8 cellular contexts compared by ENCODE assay signal in genomic region chr16:1984347-1985225, GRCh38. TPM values are rescaled to one million over a fixed set of nuclear protein-coding genes. Genes with fewer than 3 reads are reported as not detected.
DNase-seq lines count a peak whose midpoint lies in the region; TF ChIP-seq lines count a peak whose summit lies in the region.

No MANE protein-coding gene starts in this region.

- H3K27me3 Mint-ChIP-seq in HFFc6 (ENCODE audit: insufficient read depth) (peaks cover 14% of the 10 kb centered on the region), glutamatergic neuron (ENCODE audit: unreplicated experiment) (peaks cover 16% of the 10 kb centered on the region)

- H3K4me1 Mint-ChIP-seq in HFFc6 (ENCODE audit: low read depth) (peaks cover 16% of the 10 kb centered on the region), glutamatergic neuron (ENCODE audit: low read depth, unreplicated experiment) (peaks cover 21% of the 10 kb centered on the region)

- H3K4me1 ChIP-seq in ES-I3 (ENCODE audit: insufficient read depth, low read length) (peaks cover 15% of the 10 kb centered on the region), sigmoid colon (peaks cover 0 to 31% (median 20%) of the 10 kb centered on the region in 4 donors)

- intact Hi-C loops in sigmoid colon (cut with DNase I) = no loop called here

- no peaks in the 10 kb centered on the region for H3K9me3 Mint-ChIP-seq in HFFc6
- H3K9me3 Mint-ChIP-seq in glutamatergic neuron (ENCODE audit: unreplicated experiment) = peaks cover 7% of the 10 kb centered on the region

- peak overlapping the region; percentile 82 for H3K4me3 ChIP-seq in WERI-Rb-1 (ENCODE audit: low read depth, low read length)
- peak overlapping the region; percentile 49 to 95 (median 80) for H3K4me3 ChIP-seq in sigmoid colon

- H3K27me3 ChIP-seq in WERI-Rb-1 (ENCODE audit: insufficient read depth, low read depth, severe bottlenecking) = no peaks in the 10 kb centered on the region
- peaks cover 28 to 50% (median 40%) of the 10 kb centered on the region in 3 donors for H3K27me3 ChIP-seq in sigmoid colon

- H3K27ac Mint-ChIP-seq in HFFc6 = peak overlapping the region; percentile 68
- peak overlapping the region; percentile 78 for H3K27ac Mint-ChIP-seq in glutamatergic neuron (ENCODE audit: unreplicated experiment)

- H3K36me3 ChIP-seq in ES-I3 (ENCODE audit: insufficient read depth, low read length) (peaks cover 3% of the 10 kb centered on the region; the same call in 1 of the 2 replicates), WERI-Rb-1 (peaks cover 30% of the 10 kb centered on the region), sigmoid colon (peaks cover 6 to 17% (median 10%) of the 10 kb centered on the region in 4 donors)

- H3K9ac ChIP-seq in ES-I3 (ENCODE audit: low read depth, low read length) = peak overlapping the region; percentile 66

- H3K4me3 Mint-ChIP-seq in HFFc6 (peak overlapping the region; percentile 92), glutamatergic neuron (ENCODE audit: unreplicated experiment) (peak overlapping the region; percentile 85)

- H3K9me3 ChIP-seq in ES-I3 (ENCODE audit: control insufficient read depth, insufficient read depth, low read length) (no peaks in the 10 kb centered on the region), WERI-Rb-1 (ENCODE audit: severe bottlenecking) (no peaks in the 10 kb centered on the region), sigmoid colon (no peaks in the 10 kb centered on the region)

- H3K36me3 Mint-ChIP-seq in HFFc6 (ENCODE audit: low read depth) (0 out of 2 replicates have a peak, but pooled peaks cover 5% of the 10 kb centered on the region), glutamatergic neuron (ENCODE audit: unreplicated experiment) (no peaks in the 10 kb centered on the region)

- TF ChIP-seq POLR2A in sigmoid colon (IDR thresholded peaks at IDR 0.05) = no peak

- DNase-seq in HFFc6 (no peak), WERI-Rb-1 (peak; percentile 32), glutamatergic neuron (no peak), sigmoid colon (no peak), SHP77 treated with DMSO at 0.1 percent for 48 hours (lab: John Stamatoyannopoulos, UW) (no peak), iPS-NIHi11 (ENCODE audit: low spot score) (no peak), DMS153 (lab: John Stamatoyannopoulos, UW) (no peak)

- TF ChIP-seq EP300 in sigmoid colon (IDR thresholded peaks at IDR 0.05) = no peak

- no peak for TF ChIP-seq CTCF in HFFc6 (IDR thresholded peaks at IDR 0.05)
- TF ChIP-seq CTCF in WERI-Rb-1 (IDR thresholded peaks at IDR 0.05; ENCODE audit: low read depth, low read length) = no peak
- no peak for TF ChIP-seq CTCF in glutamatergic neuron (IDR thresholded peaks at IDR 0.05; ENCODE audit: partially characterized antibody, unreplicated experiment)
- TF ChIP-seq CTCF in sigmoid colon (IDR thresholded peaks at IDR 0.05) = no peak

- 4 to 12% methylated on average over 58 of the region's 58 CpGs for WGBS in sigmoid colon, 2 donors

- H3K27ac ChIP-seq in WERI-Rb-1 (peak overlapping the region; percentile 91), sigmoid colon (peak overlapping the region; percentile 76 to 83 (median 81))

RNA-seq across cellular contexts. Expression of gene GFER, which starts 0.6 kb away (rescaled TPM):
- 10 to 100 TPM; 28.8 to 45.5 (median 40.2) TPM for total RNA-seq in HFFc6 (2021; fragmentation: NEBNext Ultra II Directional; extraction: Animal tissue kit (Norgen Biotek cat#: 25700))
- total RNA-seq in glutamatergic neuron (ENCODE audit: unreplicated experiment) (26.0 TPM), sigmoid colon (10 to 100 TPM; 17.5 to 23.8 (median 21.2) TPM)
- polyA plus RNA-seq in sigmoid colon = 100 to 1,000 TPM in 1 of 3 donors, 10 to 100 TPM in 2; 67.3 to 125 (median 82.9) TPM

RNA-seq across cellular contexts. Expression of gene NOXO1, which starts 3.3 kb away (rescaled TPM):
- under 1 TPM in 3 of 6 experiments, not detected in 3; 0.28 to 0.46 (median 0.45) TPM for total RNA-seq in HFFc6 (2021; fragmentation: NEBNext Ultra II Directional; extraction: Animal tissue kit (Norgen Biotek cat#: 25700))
- total RNA-seq in glutamatergic neuron (ENCODE audit: unreplicated experiment) (1.3 TPM), sigmoid colon (not detected)
- polyA plus RNA-seq in sigmoid colon = 10 to 100 TPM; 13.8 to 47.3 (median 15.0) TPM

RNA-seq across cellular contexts. Expression of gene SYNGR3, which starts 5.2 kb away (rescaled TPM):
- 1 to 10 TPM in 5 of 6 experiments, under 1 TPM in 1; 0.96 to 1.4 (median 1.2) TPM for total RNA-seq in HFFc6 (2021; fragmentation: NEBNext Ultra II Directional; extraction: Animal tissue kit (Norgen Biotek cat#: 25700))
- 45.7 TPM for total RNA-seq in glutamatergic neuron (ENCODE audit: unreplicated experiment)
- total RNA-seq in sigmoid colon = 1 to 10 TPM in 3 of 4 donors, under 1 TPM in 1; 0.82 to 8.3 (median 6.3) TPM
- 1 to 10 TPM in 2 of 3 donors, under 1 TPM in 1; 0.60 to 4.0 (median 1.2) TPM for polyA plus RNA-seq in sigmoid colon

RNA-seq across cellular contexts. Expression of gene TBL3, which starts 12.7 kb away (rescaled TPM):
- 10 to 100 TPM; 42.4 to 47.3 (median 44.1) TPM for total RNA-seq in HFFc6 (2021; fragmentation: NEBNext Ultra II Directional; extraction: Animal tissue kit (Norgen Biotek cat#: 25700))
- 26.8 TPM for total RNA-seq in glutamatergic neuron (ENCODE audit: unreplicated experiment)
- 10 to 100 TPM; 19.4 to 27.4 (median 26.1) TPM for total RNA-seq in sigmoid colon
- polyA plus RNA-seq in sigmoid colon = 10 to 100 TPM; 14.3 to 37.4 (median 14.4) TPM

RNA-seq across cellular contexts. Expression of gene RNF151, which starts 17.9 kb away (rescaled TPM):
- total RNA-seq in HFFc6 (2021; fragmentation: NEBNext Ultra II Directional; extraction: Animal tissue kit (Norgen Biotek cat#: 25700)) = not detected
- total RNA-seq in glutamatergic neuron (ENCODE audit: unreplicated experiment) (not detected), sigmoid colon (not detected)
- polyA plus RNA-seq in sigmoid colon = under 1 TPM in 1 of 3 donors, not detected in 2; 0.10 TPM
